8 cellular contexts compared by ENCODE assay signal in the genomic region with DNA sequence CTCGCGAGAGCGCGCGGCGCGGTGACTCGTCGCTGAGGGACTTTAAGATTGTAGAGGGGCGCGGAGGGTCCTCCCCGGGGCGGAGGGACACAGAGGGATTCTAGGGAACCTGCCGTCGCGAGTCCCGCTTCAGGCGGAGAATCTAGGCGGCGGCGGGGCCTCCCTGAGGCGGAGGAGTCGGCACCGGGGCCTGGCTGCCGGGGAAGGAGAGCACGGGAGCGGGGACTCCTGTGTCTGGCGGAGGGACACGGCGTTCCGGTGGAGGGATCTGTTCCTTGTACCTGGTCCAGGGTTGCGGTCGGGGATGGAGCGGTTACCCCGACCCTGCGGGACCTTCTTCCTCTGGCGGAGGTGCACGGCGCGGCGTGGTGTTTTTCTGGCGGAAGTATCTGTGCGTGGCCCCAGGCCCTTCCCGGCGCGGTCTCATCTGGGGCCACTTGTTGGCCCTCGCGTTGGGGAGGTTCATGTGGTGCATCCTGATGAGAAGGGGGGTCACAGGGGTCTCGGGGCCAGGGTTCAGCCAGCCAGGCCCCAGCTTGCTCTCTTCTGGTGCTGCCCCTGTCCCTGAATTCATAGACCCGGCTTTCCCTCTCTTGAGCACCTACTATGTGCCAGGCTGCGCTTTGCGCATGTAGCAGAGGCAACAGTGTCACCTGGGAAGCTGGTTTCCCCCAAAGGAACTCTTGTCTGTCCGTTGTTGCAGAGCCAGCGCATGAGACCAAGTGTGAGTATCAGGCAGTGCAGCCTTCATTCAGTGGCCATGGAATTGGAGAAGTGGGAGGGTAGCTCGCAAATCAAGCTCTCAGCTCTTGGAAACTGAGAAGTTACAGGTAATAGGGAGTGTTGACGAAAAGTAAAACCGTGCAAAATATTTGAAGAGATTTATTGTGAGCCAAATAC. TPM values are rescaled to one million over a fixed set of nuclear protein-coding genes. Genes with fewer than 3 reads are reported as not detected.
DNase-seq lines count a peak whose midpoint lies in the region; TF ChIP-seq lines count a peak whose summit lies in the region.

No MANE protein-coding gene starts in this region.

- TF ChIP-seq CTCF in MM.1S (IDR thresholded peaks at IDR 0.05; ENCODE audit: low read length): no peak
- no peak for TF ChIP-seq CTCF in glutamatergic neuron (IDR thresholded peaks at IDR 0.05; ENCODE audit: partially characterized antibody, unreplicated experiment)
- no peak for TF ChIP-seq CTCF in osteocyte (IDR thresholded peaks at IDR 0.05)
- no peak for TF ChIP-seq CTCF in thyroid gland (IDR thresholded peaks at IDR 0.05)

- TF ChIP-seq POLR2A in thyroid gland (IDR thresholded peaks at IDR 0.05): no peak

- H2AFZ ChIP-seq in MM.1S (ENCODE audit: low read length): peak overlapping the region; percentile 95

- H3K9ac ChIP-seq in MM.1S (ENCODE audit: low read length): peak overlapping the region; percentile 99

- intact Hi-C loops in thyroid gland (cut with DNase I): no loop called here

- H3K36me3 ChIP-seq in MM.1S (replicated peaks; ENCODE audit: insufficient read depth, low read length) (no peaks in the 10 kb centered on the region), SJSA1 (peaks cover 32% of the 10 kb centered on the region), thyroid gland (peaks cover 4 to 10% of the 10 kb centered on the region in 2 donors)

- peak overlapping the region; percentile 95 for H3K27ac Mint-ChIP-seq in glutamatergic neuron (ENCODE audit: unreplicated experiment)
- H3K27ac Mint-ChIP-seq in osteocyte (ENCODE audit: unreplicated experiment): peak overlapping the region; percentile 99

- peak overlapping the region; percentile 79 for H3K4me3 ChIP-seq in MM.1S (ENCODE audit: low read length)
- peak overlapping the region; percentile 91 for H3K4me3 ChIP-seq in SJSA1
- peak overlapping the region; percentile 79 to 86 (median 80) for H3K4me3 ChIP-seq in thyroid gland (replicated peaks in 1 of 3)

- H3K36me3 Mint-ChIP-seq in glutamatergic neuron (ENCODE audit: unreplicated experiment) (no peaks in the 10 kb centered on the region), osteocyte (ENCODE audit: unreplicated experiment) (peaks cover 10% of the 10 kb centered on the region)

- 7 to 11% methylated on average over 14 to 15 of the region's 57 CpGs for WGBS in thyroid gland, 2 donors

- H3K4me3 Mint-ChIP-seq in glutamatergic neuron (ENCODE audit: unreplicated experiment) (peak overlapping the region; percentile 91), osteocyte (ENCODE audit: unreplicated experiment) (peak overlapping the region; percentile 94)

- H3K9me3 ChIP-seq in MM.1S (replicated peaks; ENCODE audit: insufficient read depth, low read length): no peaks in the 10 kb centered on the region
- no peaks in the 10 kb centered on the region for H3K9me3 ChIP-seq in SJSA1 (replicated peaks)
- no peaks in the 10 kb centered on the region for H3K9me3 ChIP-seq in thyroid gland

- H3K27me3 ChIP-seq in MM.1S (replicated peaks; ENCODE audit: insufficient read depth, low read length): no peaks in the 10 kb centered on the region
- H3K27me3 ChIP-seq in SJSA1 (replicated peaks): no peaks in the 10 kb centered on the region
- no peaks in the 10 kb centered on the region for H3K27me3 ChIP-seq in thyroid gland

- H3K4me1 ChIP-seq in MM.1S (ENCODE audit: low read length) (peaks cover 12% of the 10 kb centered on the region), SJSA1 (replicated peaks) (peaks cover 12% of the 10 kb centered on the region), thyroid gland (peaks cover 26 to 33% of the 10 kb centered on the region in 2 donors)

- H3K27me3 Mint-ChIP-seq in glutamatergic neuron (ENCODE audit: unreplicated experiment): peaks cover 4% of the 10 kb centered on the region
- H3K27me3 Mint-ChIP-seq in osteocyte (ENCODE audit: unreplicated experiment): no peaks in the 10 kb centered on the region

- H3F3A ChIP-seq in MM.1S (ENCODE audit: insufficient read depth, low read length): 0 out of 2 replicates have a peak, but pooled peaks cover 4% of the 10 kb centered on the region

- peak overlapping the region; percentile 90 for H3K27ac ChIP-seq in MM.1S (ENCODE audit: low read length)
- H3K27ac ChIP-seq in SJSA1: peak overlapping the region; percentile 99
- H3K27ac ChIP-seq in thyroid gland: peak overlapping the region; percentile 92 to 99 (median 95)

- H3K9me2 ChIP-seq in MM.1S (replicated peaks; ENCODE audit: insufficient read depth, low read length): no peaks in the 10 kb centered on the region

- DNase-seq in GM03348 (ENCODE audit: low spot score) (peak; percentile 81), HCEC 1CT (peak; percentile 81), MM.1S (peak; percentile 76), SJSA1 (ENCODE audit: low read depth in 1 of 2, low spot score in 2 of 2) (peak; percentile 90 to 96), glutamatergic neuron (peak; percentile 91), osteocyte (ENCODE audit: extremely low spot score, unreplicated experiment) (peak; percentile 94), thyroid gland (peak; percentile 82 to 85)
- peak; percentile 81 for DNase-seq in activated naive CD4-positive, alpha-beta T cell treated with anti-CD3 and anti-CD28 coated beads, Interleukin-2, amount 50 U/mL, for 16 hours

- H4K20me1 ChIP-seq in MM.1S (ENCODE audit: insufficient read depth, low read length): no peaks in the 10 kb centered on the region

- peaks cover 9% of the 10 kb centered on the region for H3K9me3 Mint-ChIP-seq in glutamatergic neuron (ENCODE audit: unreplicated experiment)
- H3K9me3 Mint-ChIP-seq in osteocyte (ENCODE audit: unreplicated experiment): no peaks in the 10 kb centered on the region

- H3K79me2 ChIP-seq in MM.1S (ENCODE audit: low read length): peaks cover 39% of the 10 kb centered on the region

- peak overlapping the region; percentile 94 for H3K4me2 ChIP-seq in MM.1S (ENCODE audit: low read depth, low read length)

- peaks cover 18% of the 10 kb centered on the region for H3K4me1 Mint-ChIP-seq in glutamatergic neuron (ENCODE audit: low read depth, unreplicated experiment)
- peaks cover 40% of the 10 kb centered on the region for H3K4me1 Mint-ChIP-seq in osteocyte (ENCODE audit: unreplicated experiment)

RNA-seq across cellular contexts. Expression of a gene that starts 0.6 kb away (rescaled TPM):
- total RNA-seq in SJSA1 (2014; rRNA removed; shearing (Covaris generic)): 4.1 and 4.3 TPM in 2 replicates
- 16.6 TPM for total RNA-seq in glutamatergic neuron (ENCODE audit: unreplicated experiment)
- total RNA-seq in osteocyte: 9.0 and 9.1 TPM in 2 replicates
- total RNA-seq in thyroid gland: 10 to 100 TPM in 1 of 4 donors, 1 to 10 TPM in 3; 5.8 to 11.1 (median 6.9) TPM

RNA-seq across cellular contexts. Expression of a gene that starts 41.5 kb away (rescaled TPM):
- not detected in 2 replicates for total RNA-seq in SJSA1 (2014; rRNA removed; shearing (Covaris generic))
- not detected for total RNA-seq in glutamatergic neuron (ENCODE audit: unreplicated experiment)
- total RNA-seq in osteocyte: not detected in 2 replicates
- total RNA-seq in thyroid gland: not detected

Comparison
In these comparisons a context has a peak if more than half of its experiments do, and no peak if none do; other contexts are left out.
1. Peak in every context shown above with its lines: DNase-seq, H3K4me3 ChIP-seq and H3K27ac ChIP-seq.